In genomic region chr11:126411971-126412381, GRCh38 we compare ENCODE assay signal across 1 cellular context.
TF ChIP-seq lines count a peak whose summit lies in the region.

No MANE protein-coding gene starts in this region.

TF ChIP-seq in HepG2, 621 proteins besides CTCF, POLR2A, EP300 and RAD21:
- TF ChIP-seq PRDM4 (CRISPR knock-in tag; IDR thresholded peaks at IDR 0.05; ENCODE audit: borderline replicate concordance), result no peak
- no peak for TF ChIP-seq ZMAT5 (CRISPR knock-in tag; IDR thresholded peaks at IDR 0.05; ENCODE audit: borderline replicate concordance, low read depth)
- TF ChIP-seq ARID5B (CRISPR knock-in tag; IDR thresholded peaks at IDR 0.05), result no peak
